8 cellular contexts compared by ENCODE assay signal in genomic region chr7:140541513-140542192, GRCh38.
DNase-seq lines count a peak whose midpoint lies in the region; ATAC-seq and TF ChIP-seq lines count a peak whose summit lies in the region.

No MANE protein-coding gene starts in this region.

- TF ChIP-seq POLR2A in uterus (IDR thresholded peaks at IDR 0.05), result no peak

- peaks cover 0 to 26% (median 15%) of the 10 kb centered on the region in 4 donors for H3K4me1 ChIP-seq in liver (ENCODE audit: control insufficient read depth in 4 of 4, insufficient read depth in 4 of 4, low read length in 3 of 4)
- H3K4me1 ChIP-seq in uterus, result peaks cover 9 to 17% of the 10 kb centered on the region in 2 donors

- H3K4me3 ChIP-seq in liver (ENCODE audit: low read depth in 1 of 3, low read length in 3 of 3) (no peak overlapping the region), uterus (peak overlapping the region in 1 of 2 donors; percentile 27)

- no peak for TF ChIP-seq CTCF in chondrocyte (IDR thresholded peaks at IDR 0.05)
- TF ChIP-seq CTCF in liver (IDR thresholded peaks at IDR 0.05; ENCODE audit: low read depth, low read length, missing input control), result no peak
- no peak for TF ChIP-seq CTCF in uterus (IDR thresholded peaks at IDR 0.05)

- H3K36me3 Mint-ChIP-seq in chondrocyte (ENCODE audit: low read depth), result peaks cover 8% of the 10 kb centered on the region

- H3K27me3 ChIP-seq in liver (ENCODE audit: control insufficient read depth in 4 of 4, insufficient read depth in 4 of 4, low read length in 3 of 4) (no peaks in the 10 kb centered on the region), uterus (no peaks in the 10 kb centered on the region)

- ATAC-seq in GM21367 (IDR thresholded peaks at IDR 0.05; ENCODE audit: unreplicated experiment) (no peak), esophagus mucosa (no peak)

- DNase-seq in EH (ENCODE audit: low read depth) (peak; percentile 98), NCI-H2227 treated with DMSO at 0.1 percent for 48 hours (lab: John Stamatoyannopoulos, UW) (peak; percentile 86), chondrocyte (ENCODE audit: low spot score) (no peak), uterus (peak; percentile 90 to 93), DMS114 treated with DMSO at 0.1 percent for 48 hours (lab: John Stamatoyannopoulos, UW; ENCODE audit: unreplicated experiment) (no peak)

- no peak for TF ChIP-seq RAD21 in liver (IDR thresholded peaks at IDR 0.05)

- no peak overlapping the region for H3K9ac ChIP-seq in liver (ENCODE audit: low read depth in 1 of 2, low read length in 2 of 2)

- WGBS in liver, result 69% methylated on average over 17 of the region's 17 CpGs

- H3K4me1 Mint-ChIP-seq in chondrocyte (ENCODE audit: low read depth), result peaks cover 36% of the 10 kb centered on the region

- intact Hi-C loops in uterus (cut with DNase I; ENCODE audit: low total_unique reads), result no loop called here

- peak overlapping the region; percentile 54 to 79 for H3K27ac ChIP-seq in liver (ENCODE audit: low read depth in 1 of 2, low read length in 2 of 2)
- H3K27ac ChIP-seq in uterus, result peak overlapping the region; percentile 92 to 93

- H3K36me3 ChIP-seq in liver (ENCODE audit: control insufficient read depth in 4 of 4, insufficient read depth in 3 of 4, low read depth in 1 of 4, low read length in 3 of 4) (no peaks in the 10 kb centered on the region), uterus (no peaks in the 10 kb centered on the region)

- H3K9me3 Mint-ChIP-seq in chondrocyte (ENCODE audit: low read depth), result no peaks in the 10 kb centered on the region

- H3K9me3 ChIP-seq in liver (ENCODE audit: control insufficient read depth in 4 of 4, low read length in 3 of 4) (no peaks in the 10 kb centered on the region), uterus (no peaks in the 10 kb centered on the region)

- peak overlapping the region; percentile 64 for H3K4me3 Mint-ChIP-seq in chondrocyte (ENCODE audit: unreplicated experiment)

- peak overlapping the region; percentile 98 for H3K27ac Mint-ChIP-seq in chondrocyte (ENCODE audit: unreplicated experiment)

- no peaks in the 10 kb centered on the region for H3K27me3 Mint-ChIP-seq in chondrocyte (ENCODE audit: low read depth)

TF ChIP-seq in liver, 16 proteins besides CTCF, POLR2A, EP300 and RAD21:
- no peak for TF ChIP-seq HNF4G (IDR thresholded peaks at IDR 0.05)
- TF ChIP-seq ZBTB33 (IDR thresholded peaks at IDR 0.05), result no peak
TF ChIP-seq in liver: peak in this region for 0.

Comparison
In these comparisons a context has a peak if more than half of its experiments do, and no peak if none do; other contexts are left out.
1. DNase-seq: peak in EH (single experiment), NCI-H2227 treated with DMSO at 0.1 percent for 48 hours (single experiment) and uterus (2 of 2); none in chondrocyte (single experiment) and DMS114 treated with DMSO at 0.1 percent for 48 hours (single experiment).